14 cellular contexts compared by ENCODE assay signal in the genomic region with DNA sequence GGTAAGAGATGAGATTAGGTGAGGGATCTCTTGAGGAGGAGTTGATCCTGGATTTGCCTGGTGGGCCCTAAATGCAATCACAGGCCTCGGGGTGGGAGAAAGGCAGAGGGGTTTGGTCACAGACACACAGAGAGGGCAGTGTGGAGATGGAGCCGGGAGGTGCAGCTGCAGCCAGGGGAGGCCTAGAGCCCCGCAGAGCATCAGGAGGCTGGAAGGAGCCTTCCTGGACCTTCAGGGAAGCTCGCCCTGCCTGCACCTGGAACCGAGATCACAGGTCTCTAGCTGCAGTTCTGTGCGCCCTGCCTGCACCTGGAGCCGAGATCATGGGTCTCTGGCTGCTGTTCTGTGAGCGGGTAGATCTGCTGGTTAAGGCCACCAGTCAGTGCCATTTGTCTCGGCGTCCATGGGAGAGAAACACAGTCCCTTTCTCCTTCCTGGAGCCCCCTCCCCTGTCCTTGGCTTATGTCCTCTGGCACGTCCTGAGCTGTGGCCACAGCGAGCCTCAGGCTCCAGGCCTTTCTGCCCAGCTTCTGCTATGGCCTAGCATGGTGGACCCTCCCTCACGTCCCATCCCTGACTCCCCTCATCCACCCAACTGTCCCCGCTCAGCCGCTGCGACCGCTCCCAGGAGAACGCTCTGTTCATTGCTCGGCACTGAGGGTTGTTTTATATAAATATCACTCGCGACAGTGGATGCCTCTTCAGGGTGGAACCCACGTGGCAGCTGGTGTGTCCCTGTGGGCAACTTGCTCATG.
DNase-seq lines count a peak whose midpoint lies in the region; ATAC-seq, FAIRE-seq and TF ChIP-seq lines count a peak whose summit lies in the region.
"Had no signal": no experiment of that assay in that cellular context is flagged by ENCODE, and none has a peak within 500 bp of the region (broad histone marks: within the 10 kb centered on the region; RNA-seq: fewer than 3 reads in every experiment).

No MANE protein-coding gene starts in this region.

- no peaks in the 10 kb centered on the region for H3K4me1 ChIP-seq in HepG2 (ENCODE audit: insufficient read depth, low read length)

- H3K4me2 ChIP-seq in HepG2 (ENCODE audit: low read depth, low read length): no peak overlapping the region

- H3K4me3 ChIP-seq in HepG2 (replicated peaks in 1 of 3; ENCODE audit: insufficient read depth in 1 of 3, low read depth in 2 of 3, low read length in 3 of 3): no peak overlapping the region

- no peaks in the 10 kb centered on the region for H3K27me3 Mint-ChIP-seq in neural crest cell (ENCODE audit: low read depth)
- no peaks in the 10 kb centered on the region for H3K27me3 Mint-ChIP-seq in type B pancreatic cell
- H3K27me3 Mint-ChIP-seq: CD4-positive, CD25-positive, alpha-beta regulatory T cell had no signal

- in situ Hi-C loops in HepG2 (cut with HindIII; ENCODE audit: extremely low pct_ligation_motif_present, low pct_unique_long_range_greater_than_20kb): no loop called here

- TF ChIP-seq EP300 in HepG2 (IDR thresholded peaks at IDR 0.05; ENCODE audit: low read depth in 2 of 2, low read length in 2 of 2) (no peak), HepG2 (CRISPR knock-in tag; IDR thresholded peaks at IDR 0.05; ENCODE audit: borderline replicate concordance) (no peak)

- CTCF ChIA-PET in HepG2 (lab: Yijun Ruan, JAX; ENCODE audit: low intra/inter-chr PET ratio, low total read pairs): no interaction called here

- no peak overlapping the region for H2AFZ ChIP-seq in HepG2 (ENCODE audit: low read length)

- H3K27ac Mint-ChIP-seq in neural crest cell (ENCODE audit: unreplicated experiment) (peak overlapping the region; percentile 57), type B pancreatic cell (peak overlapping the region; percentile 70)
- H3K27ac Mint-ChIP-seq: CD4-positive, CD25-positive, alpha-beta regulatory T cell had no signal

- H3K9ac ChIP-seq in HepG2 (ENCODE audit: insufficient read depth, low read depth, low read length): no peak overlapping the region

- H3K4me1 Mint-ChIP-seq in neural crest cell: peaks cover 36% of the 10 kb centered on the region
- H3K4me1 Mint-ChIP-seq in type B pancreatic cell (ENCODE audit: unreplicated experiment): peaks cover 32% of the 10 kb centered on the region
- H3K4me1 Mint-ChIP-seq: CD4-positive, CD25-positive, alpha-beta regulatory T cell had no signal

- 56% methylated on average over 22 of the region's 22 CpGs for WGBS in HepG2 (ENCODE audit: low lambda C conversion rate)

- no peak for FAIRE-seq in HepG2 (lab: Jason Lieb, UNC)
- FAIRE-seq: H54 had no signal

- no peak for TF ChIP-seq CTCF in HepG2 (CRISPR knock-in tag; IDR thresholded peaks at IDR 0.05)
- no peak for TF ChIP-seq CTCF in neural crest cell (conservative IDR thresholded peaks at IDR 0.05)
- no peak for TF ChIP-seq CTCF in type B pancreatic cell (conservative IDR thresholded peaks at IDR 0.05)

- H3K27me3 ChIP-seq in HepG2 (ENCODE audit: control insufficient read depth in 1 of 2, insufficient read depth in 2 of 2, low read length in 2 of 2): peaks cover 2 to 7% of the 10 kb centered on the region in 2 experiments; a peak in 2 of 5 replicates

- TF ChIP-seq POLR2A in HepG2 (IDR thresholded peaks at IDR 0.05; ENCODE audit: insufficient read depth in 1 of 2, low read depth in 2 of 2, low read length in 2 of 2): no peak

- intact Hi-C loops in Right ventricle myocardium inferior (cut with DNase I) (no loop called here), left ventricle myocardium superior (cut with micrococcal nuclease) (no loop called here), HepG2 (cut with micrococcal nuclease; ENCODE audit: unreplicated experiment) (no loop called here)

- no peak for TF ChIP-seq RAD21 in HepG2 (CRISPR knock-in tag; IDR thresholded peaks at IDR 0.05)

- H3K4me3 Mint-ChIP-seq in neural crest cell: no peak overlapping the region
- peak overlapping the region; percentile 35 for H3K4me3 Mint-ChIP-seq in type B pancreatic cell
- H3K4me3 Mint-ChIP-seq: CD4-positive, CD25-positive, alpha-beta regulatory T cell had no signal

- no peaks in the 10 kb centered on the region for H4K20me1 ChIP-seq in HepG2 (ENCODE audit: insufficient read depth, low read length)

- ATAC-seq in Right ventricle myocardium inferior (no peak), left ventricle myocardium superior (no peak), HepG2 (peak; percentile 18; the same call in 2 of the 3 replicates)
- ATAC-seq: HCT116 had no signal

- BruUV-seq in HepG2 (replicated peaks; lab: Mats Ljungman, UMichigan): no TSS peak

- no peaks in the 10 kb centered on the region for H3K36me3 ChIP-seq in HepG2 (replicated peaks in 1 of 2; ENCODE audit: control insufficient read depth in 1 of 2, insufficient read depth in 2 of 2, low read length in 2 of 2)

- POLR2A ChIA-PET in HepG2 (lab: Yijun Ruan, JAX): no interaction called here

- no peak overlapping the region for H3K27ac ChIP-seq in HepG2 (ENCODE audit: extremely low read length, insufficient read depth, low read length)
- H3K27ac ChIP-seq: 22Rv1, HL-60 had no signal

- H3K9me3 ChIP-seq in HepG2 (ENCODE audit: low read length): no peaks in the 10 kb centered on the region

- H3K36me3 Mint-ChIP-seq in neural crest cell (ENCODE audit: low read depth) (no peaks in the 10 kb centered on the region), type B pancreatic cell (peaks cover 4% of the 10 kb centered on the region)
- H3K36me3 Mint-ChIP-seq: CD4-positive, CD25-positive, alpha-beta regulatory T cell had no signal

- DNase-seq in Right ventricle myocardium inferior (ENCODE audit: missing footprints) (peak; percentile 64), left ventricle myocardium superior (no peak), HepG2 (ENCODE audit: low spot score) (no peak), neural crest cell (ENCODE audit: low read depth, low spot score) (no peak), type B pancreatic cell (ENCODE audit: extremely low spot score, unreplicated experiment) (no peak), DMS79 treated with DMSO at 0.1 percent for 48 hours (lab: John Stamatoyannopoulos, UW) (no peak), NCI-H748 treated with DMSO at 0.1 percent for 48 hours (lab: John Stamatoyannopoulos, UW) (no peak), NOMO-1 treated with dmso at 0.1 percent for 144 hours (lab: John Stamatoyannopoulos, UW; ENCODE audit: unreplicated experiment) (no peak)
- DNase-seq: CD4-positive, CD25-positive, alpha-beta regulatory T cell; DMS53 had no signal

- H3K79me2 ChIP-seq in HepG2 (ENCODE audit: insufficient read depth, low read length): no peaks in the 10 kb centered on the region

- H3K9me3 Mint-ChIP-seq in neural crest cell (peaks cover 5% of the 10 kb centered on the region), type B pancreatic cell (peaks cover 15% of the 10 kb centered on the region)

TF ChIP-seq in HepG2, 621 proteins besides CTCF, POLR2A, EP300 and RAD21 (continues in another document):
- TF ChIP-seq PAWR (CRISPR knock-in tag; IDR thresholded peaks at IDR 0.05; ENCODE audit: borderline replicate concordance) (no peak), ZFP90 (CRISPR knock-in tag; IDR thresholded peaks at IDR 0.05; ENCODE audit: borderline replicate concordance) (no peak), ZNF878 (CRISPR knock-in tag; IDR thresholded peaks at IDR 0.05) (no peak)
- TF ChIP-seq, protein P1, sequence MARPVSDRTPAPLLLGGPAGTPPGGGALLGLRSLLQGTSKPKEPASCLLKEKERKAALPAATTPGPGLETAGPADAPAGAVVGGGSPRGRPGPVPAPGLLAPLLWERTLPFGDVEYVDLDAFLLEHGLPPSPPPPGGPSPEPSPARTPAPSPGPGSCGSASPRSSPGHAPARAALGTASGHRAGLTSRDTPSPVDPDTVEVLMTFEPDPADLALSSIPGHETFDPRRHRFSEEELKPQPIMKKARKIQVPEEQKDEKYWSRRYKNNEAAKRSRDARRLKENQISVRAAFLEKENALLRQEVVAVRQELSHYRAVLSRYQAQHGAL (CRISPR knock-in tag; IDR thresholded peaks at IDR 0.05; ENCODE audit: not compliant biosample characterization): no peak
- TF ChIP-seq, protein P2, sequence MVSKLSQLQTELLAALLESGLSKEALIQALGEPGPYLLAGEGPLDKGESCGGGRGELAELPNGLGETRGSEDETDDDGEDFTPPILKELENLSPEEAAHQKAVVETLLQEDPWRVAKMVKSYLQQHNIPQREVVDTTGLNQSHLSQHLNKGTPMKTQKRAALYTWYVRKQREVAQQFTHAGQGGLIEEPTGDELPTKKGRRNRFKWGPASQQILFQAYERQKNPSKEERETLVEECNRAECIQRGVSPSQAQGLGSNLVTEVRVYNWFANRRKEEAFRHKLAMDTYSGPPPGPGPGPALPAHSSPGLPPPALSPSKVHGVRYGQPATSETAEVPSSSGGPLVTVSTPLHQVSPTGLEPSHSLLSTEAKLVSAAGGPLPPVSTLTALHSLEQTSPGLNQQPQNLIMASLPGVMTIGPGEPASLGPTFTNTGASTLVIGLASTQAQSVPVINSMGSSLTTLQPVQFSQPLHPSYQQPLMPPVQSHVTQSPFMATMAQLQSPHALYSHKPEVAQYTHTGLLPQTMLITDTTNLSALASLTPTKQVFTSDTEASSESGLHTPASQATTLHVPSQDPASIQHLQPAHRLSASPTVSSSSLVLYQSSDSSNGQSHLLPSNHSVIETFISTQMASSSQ (IDR thresholded peaks at IDR 0.05; ENCODE audit: low read depth): no peak
- TF ChIP-seq, protein P2 (CRISPR knock-in tag; IDR thresholded peaks at IDR 0.05; ENCODE audit: borderline replicate concordance): no peak
- TF ChIP-seq, protein P3, sequence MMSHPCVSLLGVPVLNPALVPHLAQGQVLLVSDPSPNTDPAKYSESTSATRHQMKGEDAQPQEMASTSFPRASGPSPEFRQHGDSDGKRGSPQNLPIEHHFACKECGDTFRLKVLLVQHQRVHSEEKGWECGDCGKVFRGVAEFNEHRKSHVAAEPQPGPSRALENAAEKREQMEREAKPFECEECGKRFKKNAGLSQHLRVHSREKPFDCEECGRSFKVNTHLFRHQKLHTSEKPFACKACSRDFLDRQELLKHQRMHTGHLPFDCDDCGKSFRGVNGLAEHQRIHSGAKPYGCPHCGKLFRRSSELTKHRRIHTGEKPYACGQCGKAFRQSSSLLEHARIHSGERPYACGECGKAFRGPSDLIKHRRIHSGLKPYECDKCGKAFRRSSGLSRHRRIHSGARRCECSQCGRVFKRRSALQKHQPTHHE (CRISPR knock-in tag; IDR thresholded peaks at IDR 0.05; ENCODE audit: borderline replicate concordance): no peak
